31 cellular contexts compared by ENCODE assay signal in genomic region chr9:113890693-113891092, GRCh38.
"Had no signal": no experiment of that assay in that cellular context is flagged by ENCODE, and none has a peak within 500 bp of the region (broad histone marks: within the 10 kb centered on the region; RNA-seq: fewer than 3 reads in every experiment).

No MANE protein-coding gene starts in this region.

- H3K36me3 ChIP-seq: adrenal gland, ascending aorta, breast epithelium, cardiac muscle cell had no signal

- H3K4me3 ChIP-seq: adrenal gland, ascending aorta, body of pancreas, breast epithelium, cardiac muscle cell had no signal

- FAIRE-seq: astrocyte, bronchial epithelial cell had no signal

- H3K27ac ChIP-seq: adrenal gland, ascending aorta, body of pancreas, brain microvascular endothelial cell, breast epithelium, cardiac muscle cell had no signal

- DNase-seq: activated effector memory CD4-positive, alpha-beta T cell treated with anti-CD3 and anti-CD28 coated beads, Interleukin-2, amount 50 U/mL, for 16 hours; activated effector memory CD4-positive, alpha-beta T cell treated with Interleukin-2 at 50 U/mL for 16 hours; activated gamma-delta T cell; activated gamma-delta T cell treated with Interleukin-2 at 50 U/mL for 16 hours; activated naive CD4-positive, alpha-beta T cell; activated naive CD4-positive, alpha-beta T cell treated with anti-CD3 and anti-CD28 coated beads for 36 hours; activated naive CD4-positive, alpha-beta T cell treated with anti-CD3 and anti-CD28 coated beads, Interleukin-2, amount 10 ng/mL, durations not matched to agents 7 days and 5 days; activated naive CD4-positive, alpha-beta T cell treated with anti-CD3 and anti-CD28 coated beads, Interleukin-2, amount 50 U/mL, for 16 hours; activated naive CD4-positive, alpha-beta T cell treated with Interleukin-2 at 50 U/mL for 16 hours; activated naive CD8-positive, alpha-beta T cell treated with anti-CD3 and anti-CD28 coated beads for 36 hours; activated naive CD8-positive, alpha-beta T cell treated with anti-CD3 and anti-CD28 coated beads, Interleukin-2, amount 10 ng/mL, durations not matched to agents 7 days and 5 days; activated naive CD8-positive, alpha-beta T cell treated with anti-CD3 and anti-CD28 coated beads, Interleukin-2, amount 50 U/mL, for 24 hours; activated T-cell treated with anti-CD3 and anti-CD28 coated beads, Interleukin-2, amount 50 U/mL, for 24 hours; activated T-cell treated with anti-CD3 and anti-CD28 coated beads, Interleukin-2, amount 50 U/mL, for 4 hours; activated T-cell treated with anti-CD3 and anti-CD28 coated beads, Interleukin-2, amount 50 U/mL, for 48 hours; activated T-cell treated with anti-CD3 and anti-CD28 coated beads, Interleukin-2, amount 50 U/mL, for 72 hours; adrenal gland; amniotic stem cell; amygdala; anterior cingulate cortex; aorta; body of pancreas; brain microvascular endothelial cell; caudate nucleus; central memory CD4-positive, alpha-beta T cell; cerebellar nuclear complex had no signal

- H3K4me1 ChIP-seq: breast epithelium had no signal

- H3K9me3 ChIP-seq: body of pancreas, breast epithelium had no signal
